38 cellular contexts compared by ENCODE assay signal in the genomic region with DNA sequence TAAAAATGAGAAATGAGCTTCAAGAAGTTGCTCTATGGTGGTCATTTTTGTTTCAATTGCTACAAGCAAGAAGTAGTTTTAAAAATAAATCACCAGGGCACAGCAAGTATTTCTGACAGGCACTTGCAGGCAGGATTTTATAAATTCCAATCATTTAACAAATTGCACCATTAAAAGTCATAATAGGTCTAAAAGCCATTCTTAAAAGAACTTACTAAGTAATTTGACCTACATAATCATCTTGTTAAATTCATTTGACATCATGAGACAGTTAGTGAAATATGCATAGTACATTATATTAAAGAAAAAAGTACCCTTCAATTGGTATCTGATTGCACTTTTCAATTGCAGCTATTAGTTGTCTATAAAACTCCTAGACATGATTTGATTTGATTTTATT. TPM values are rescaled to one million over a fixed set of nuclear protein-coding genes. Genes with fewer than 3 reads are reported as not detected.
"Had no signal": no experiment of that assay in that cellular context is flagged by ENCODE, and none has a peak within 500 bp of the region (broad histone marks: within the 10 kb centered on the region; RNA-seq: fewer than 3 reads in every experiment).

No MANE protein-coding gene starts in this region.

- H3K36me3 ChIP-seq: adrenal gland, colonic mucosa, esophagus squamous epithelium, gastroesophageal sphincter, heart right ventricle, WERI-Rb-1 had no signal

- H3K36me3 Mint-ChIP-seq: activated naive CD4-positive, alpha-beta T cell treated with anti-CD3 and anti-CD28 coated beads, Interleukin-2, amount 50 U/mL, for 24 hours; activated naive CD8-positive, alpha-beta T cell treated with anti-CD3 and anti-CD28 coated beads for 36 hours had no signal

- H3K27me3 ChIP-seq: body of pancreas had no signal

- H3K4me3 ChIP-seq: adrenal gland, body of pancreas, colonic mucosa, esophagus squamous epithelium, gastroesophageal sphincter, heart right ventricle had no signal

- DNase-seq: activated B cell treated with CpG ODN at 0.5 μM for 24 hours; activated CD4-positive, alpha-beta T cell treated with anti-CD3 and anti-CD28 coated beads for 48 hours; activated CD4-positive, alpha-beta T cell treated with anti-CD3 and anti-CD28 coated beads, Interleukin-2, amount 50 U/mL, for 1 hour; activated CD4-positive, alpha-beta T cell treated with anti-CD3 and anti-CD28 coated beads, Interleukin-2, amount 50 U/mL, for 48 hours; activated CD8-positive, alpha-beta memory T cell treated with anti-CD3 and anti-CD28 coated beads for 24 hours; activated CD8-positive, alpha-beta T cell treated with anti-CD3 and anti-CD28 coated beads for 36 hours; activated effector memory CD4-positive, alpha-beta T cell treated with anti-CD3 and anti-CD28 coated beads, Interleukin-2, amount 50 U/mL, for 16 hours; activated naive CD4-positive, alpha-beta T cell treated with anti-CD3 and anti-CD28 coated beads for 36 hours; activated naive CD8-positive, alpha-beta T cell treated with anti-CD3 and anti-CD28 coated beads for 36 hours; activated naive CD8-positive, alpha-beta T cell treated with anti-CD3 and anti-CD28 coated beads, Interleukin-2, amount 50 U/mL, for 24 hours; activated T-cell treated with anti-CD3 and anti-CD28 coated beads, Interleukin-2, amount 50 U/mL, for 48 hours; adrenal gland; amygdala; aorta; body of pancreas; caudate nucleus; cerebellar nuclear complex; colonic mucosa; effector CD8-positive, alpha-beta T cell; esophagus squamous epithelium; foreskin melanocyte; heart right ventricle; T-helper 17 cell; T1000; WERI-Rb-1 had no signal

- H3K4me1 ChIP-seq: colonic mucosa had no signal

- H3K9me3 ChIP-seq: adrenal gland, body of pancreas, colonic mucosa, esophagus squamous epithelium, gastroesophageal sphincter, heart right ventricle had no signal

- H3K4me3 Mint-ChIP-seq: activated B cell treated with CpG ODN at 0.5 μM for 24 hours; activated CD8-positive, alpha-beta T cell treated with anti-CD3 and anti-CD28 coated beads for 36 hours; activated naive CD4-positive, alpha-beta T cell treated with anti-CD3 and anti-CD28 coated beads for 36 hours; activated naive CD4-positive, alpha-beta T cell treated with anti-CD3 and anti-CD28 coated beads, Interleukin-2, amount 50 U/mL, for 24 hours; activated naive CD8-positive, alpha-beta T cell treated with anti-CD3 and anti-CD28 coated beads for 36 hours; activated naive CD8-positive, alpha-beta T cell treated with anti-CD3 and anti-CD28 coated beads, Interleukin-2, amount 50 U/mL, for 24 hours; activated T-helper 1 cell treated with anti-CD3 and anti-CD28 coated beads, Interleukin-12 subunit alpha, Interleukin-12 subunit beta, Interleukin-2, Interleukin-4 antibody, amounts not matched to agents 30 ng/mL and 10 ng/mL and 1 ng/mL, durations not matched to agents 14 hours and 24 hours and 36 hours; T-helper 17 cell; T-helper 2 cell treated with Interferon-gamma antibody and Interleukin-4, amounts not matched to agents 5 μg/mL and 100 μg/mL, for 36 hours had no signal

- ATAC-seq: activated CD4-positive, CD25-positive, alpha-beta regulatory T cell treated with anti-CD3 and anti-CD28 coated beads, Interleukin-2, amount 50 U/mL, for 24 hours; activated CD8-positive, alpha-beta T cell treated with anti-CD3 and anti-CD28 coated beads for 36 hours; activated naive CD8-positive, alpha-beta T cell treated with anti-CD3 and anti-CD28 coated beads, Interleukin-2, amount 50 U/mL, for 24 hours; body of pancreas; gastroesophageal sphincter; heart right ventricle; T-helper 17 cell had no signal

- H3K27ac ChIP-seq: adrenal gland, body of pancreas, colonic mucosa, epithelial cell of prostate, esophagus squamous epithelium, gastroesophageal sphincter, heart right ventricle, WERI-Rb-1 had no signal

- H3K27ac Mint-ChIP-seq: activated B cell treated with CpG ODN at 0.5 μM for 24 hours; activated CD8-positive, alpha-beta T cell treated with anti-CD3 and anti-CD28 coated beads for 36 hours; activated naive CD4-positive, alpha-beta T cell treated with anti-CD3 and anti-CD28 coated beads for 36 hours; activated naive CD4-positive, alpha-beta T cell treated with anti-CD3 and anti-CD28 coated beads, Interleukin-2, amount 50 U/mL, for 24 hours; activated naive CD8-positive, alpha-beta T cell treated with anti-CD3 and anti-CD28 coated beads for 36 hours; activated naive CD8-positive, alpha-beta T cell treated with anti-CD3 and anti-CD28 coated beads, Interleukin-2, amount 50 U/mL, for 24 hours; activated T-helper 1 cell treated with anti-CD3 and anti-CD28 coated beads, Interleukin-12 subunit alpha, Interleukin-12 subunit beta, Interleukin-2, Interleukin-4 antibody, amounts not matched to agents 30 ng/mL and 10 ng/mL and 1 ng/mL, durations not matched to agents 14 hours and 24 hours and 36 hours; activated T-helper 2 cell treated with anti-CD3 and anti-CD28 coated beads, Interferon-gamma antibody, Interleukin-2, Interleukin-4, amounts not matched to agents 10 μg/mL and 5 μg/mL and 100 μg/mL, durations not matched to agents 14 hours and 24 hours and 36 hours; T-helper 17 cell; T-helper 2 cell treated with Interferon-gamma antibody and Interleukin-4, amounts not matched to agents 5 μg/mL and 100 μg/mL, for 36 hours had no signal

- H3K9me3 Mint-ChIP-seq: activated B cell treated with CpG ODN at 0.5 μM for 24 hours; activated CD8-positive, alpha-beta T cell treated with anti-CD3 and anti-CD28 coated beads for 36 hours; activated naive CD4-positive, alpha-beta T cell treated with anti-CD3 and anti-CD28 coated beads for 36 hours; activated naive CD4-positive, alpha-beta T cell treated with anti-CD3 and anti-CD28 coated beads, Interleukin-2, amount 50 U/mL, for 24 hours; activated naive CD8-positive, alpha-beta T cell treated with anti-CD3 and anti-CD28 coated beads for 36 hours; activated naive CD8-positive, alpha-beta T cell treated with anti-CD3 and anti-CD28 coated beads, Interleukin-2, amount 50 U/mL, for 24 hours; activated T-helper 1 cell treated with anti-CD3 and anti-CD28 coated beads, Interleukin-12 subunit alpha, Interleukin-12 subunit beta, Interleukin-2, Interleukin-4 antibody, amounts not matched to agents 30 ng/mL and 10 ng/mL and 1 ng/mL, durations not matched to agents 14 hours and 24 hours and 36 hours; activated T-helper 2 cell treated with anti-CD3 and anti-CD28 coated beads, Interferon-gamma antibody, Interleukin-2, Interleukin-4, amounts not matched to agents 10 μg/mL and 5 μg/mL and 100 μg/mL, durations not matched to agents 14 hours and 24 hours and 36 hours; T-helper 2 cell treated with Interferon-gamma antibody and Interleukin-4, amounts not matched to agents 5 μg/mL and 100 μg/mL, for 36 hours had no signal

RNA-seq across cellular contexts. Expression of gene TLX3, which starts 31.0 kb away (rescaled TPM):
- total RNA-seq: activated B cell treated with CpG ODN at 0.5 μM for 24 hours; activated CD8-positive, alpha-beta T cell treated with anti-CD3 and anti-CD28 coated beads for 36 hours; activated naive CD4-positive, alpha-beta T cell treated with anti-CD3 and anti-CD28 coated beads for 36 hours; activated naive CD8-positive, alpha-beta T cell treated with anti-CD3 and anti-CD28 coated beads for 36 hours; activated T-helper 1 cell treated with anti-CD3 and anti-CD28 coated beads, Interleukin-12 subunit alpha, Interleukin-12 subunit beta, Interleukin-2, Interleukin-4 antibody, amounts not matched to agents 30 ng/mL and 10 ng/mL and 1 ng/mL, durations not matched to agents 14 hours and 24 hours and 36 hours; activated T-helper 2 cell treated with anti-CD3 and anti-CD28 coated beads, Interferon-gamma antibody, Interleukin-2, Interleukin-4, amounts not matched to agents 10 μg/mL and 5 μg/mL and 100 μg/mL, durations not matched to agents 14 hours and 24 hours and 36 hours; adrenal gland; aorta; body of pancreas; colonic mucosa; dermis microvascular lymphatic vessel endothelial cell; endothelial cell of umbilical vein; esophagus squamous epithelium; fibroblast of lung; fibroblast of villous mesenchyme; gastroesophageal sphincter; glomerular endothelial cell; heart right ventricle; T-helper 17 cell had no signal
- polyA plus RNA-seq: adrenal gland, aorta, endothelial cell of umbilical vein, esophagus, fibroblast of lung, heart right ventricle had no signal
